ENCODE assay signal across 25 cellular contexts in genomic region chr7:89312561-89312960, GRCh38.
"Had no signal": no experiment of that assay in that cellular context is flagged by ENCODE, and none has a peak within 500 bp of the region (broad histone marks: within the 10 kb centered on the region; RNA-seq: fewer than 3 reads in every experiment).

No MANE protein-coding gene starts in this region.

- H3K4me3 ChIP-seq: breast epithelium, Peyer's patch had no signal

- H3K9me3 ChIP-seq: breast epithelium, Peyer's patch had no signal

- H3K36me3 Mint-ChIP-seq: activated naive CD4-positive, alpha-beta T cell treated with anti-CD3 and anti-CD28 coated beads, Interleukin-2, amount 50 U/mL, for 24 hours had no signal

- DNase-seq: activated CD4-positive, alpha-beta T cell treated with anti-CD3 and anti-CD28 coated beads for 48 hours; activated CD4-positive, alpha-beta T cell treated with anti-CD3 and anti-CD28 coated beads, Interleukin-2, amount 50 U/mL, for 4 hours; activated CD4-positive, CD25-positive, alpha-beta regulatory T cell treated with anti-CD3 and anti-CD28 coated beads, Interleukin-2, amount 50 U/mL, for 72 hours; activated CD8-positive, alpha-beta memory T cell treated with anti-CD3 and anti-CD28 coated beads, Interleukin-2, amount 50 U/mL, for 48 hours; activated CD8-positive, alpha-beta T cell treated with anti-CD3 and anti-CD28 coated beads, Interleukin-2, amount 10 ng/mL, durations not matched to agents 7 days and 5 days; activated effector memory CD4-positive, alpha-beta T cell treated with Interleukin-2 at 50 U/mL for 16 hours; activated naive CD4-positive, alpha-beta T cell; activated T-cell treated with anti-CD3 and anti-CD28 coated beads, Interleukin-2, amount 50 U/mL, for 1 hour; aorta; caudate nucleus; NCI-H1105; NCI-H1436; NCI-H1694 treated with DMSO at 0.1 percent for 48 hours; NCI-H2029 treated with DMSO at 0.1 percent for 48 hours; NCI-H446 treated with DMSO at 0.1 percent for 48 hours; NCI-H524 treated with DMSO at 0.1 percent for 48 hours; NCI-H82; Peyer's patch; SHP77 treated with DMSO at 0.1 percent for 48 hours; SW 1271 had no signal

- H3K36me3 ChIP-seq: breast epithelium, Peyer's patch had no signal

- H3K9me3 Mint-ChIP-seq: activated T-helper 1 cell treated with anti-CD3 and anti-CD28 coated beads, Interleukin-12 subunit alpha, Interleukin-12 subunit beta, Interleukin-2, Interleukin-4 antibody, amounts not matched to agents 30 ng/mL and 10 ng/mL and 1 ng/mL, durations not matched to agents 14 hours and 24 hours and 36 hours had no signal

- H3K27ac Mint-ChIP-seq: activated CD8-positive, alpha-beta T cell treated with anti-CD3 and anti-CD28 coated beads, Interleukin-2, amount 10 ng/mL, durations not matched to agents 7 days and 5 days; activated naive CD4-positive, alpha-beta T cell treated with anti-CD3 and anti-CD28 coated beads, Interleukin-2, amount 50 U/mL, for 24 hours; activated T-helper 1 cell treated with anti-CD3 and anti-CD28 coated beads, Interleukin-12 subunit alpha, Interleukin-12 subunit beta, Interleukin-2, Interleukin-4 antibody, amounts not matched to agents 30 ng/mL and 10 ng/mL and 1 ng/mL, durations not matched to agents 14 hours and 24 hours and 36 hours; WTC11 had no signal

- H3K4me3 Mint-ChIP-seq: activated CD8-positive, alpha-beta T cell treated with anti-CD3 and anti-CD28 coated beads, Interleukin-2, amount 10 ng/mL, durations not matched to agents 7 days and 5 days; activated naive CD4-positive, alpha-beta T cell treated with anti-CD3 and anti-CD28 coated beads, Interleukin-2, amount 50 U/mL, for 24 hours; activated T-helper 1 cell treated with anti-CD3 and anti-CD28 coated beads, Interleukin-12 subunit alpha, Interleukin-12 subunit beta, Interleukin-2, Interleukin-4 antibody, amounts not matched to agents 30 ng/mL and 10 ng/mL and 1 ng/mL, durations not matched to agents 14 hours and 24 hours and 36 hours; WTC11 had no signal

- H3K27me3 ChIP-seq: breast epithelium, Peyer's patch had no signal

- H3K27ac ChIP-seq: breast epithelium, KMS-11, Peyer's patch had no signal

- H3K4me2 ChIP-seq: KMS-11 had no signal

- ATAC-seq: activated CD8-positive, alpha-beta T cell treated with anti-CD3 and anti-CD28 coated beads, Interleukin-2, amount 10 ng/mL, durations not matched to agents 7 days and 5 days; WTC11 had no signal

- H3K9ac ChIP-seq: KMS-11 had no signal

- H3K4me1 ChIP-seq: breast epithelium, Peyer's patch had no signal
